17 cellular contexts compared by ENCODE assay signal in the genomic region with DNA sequence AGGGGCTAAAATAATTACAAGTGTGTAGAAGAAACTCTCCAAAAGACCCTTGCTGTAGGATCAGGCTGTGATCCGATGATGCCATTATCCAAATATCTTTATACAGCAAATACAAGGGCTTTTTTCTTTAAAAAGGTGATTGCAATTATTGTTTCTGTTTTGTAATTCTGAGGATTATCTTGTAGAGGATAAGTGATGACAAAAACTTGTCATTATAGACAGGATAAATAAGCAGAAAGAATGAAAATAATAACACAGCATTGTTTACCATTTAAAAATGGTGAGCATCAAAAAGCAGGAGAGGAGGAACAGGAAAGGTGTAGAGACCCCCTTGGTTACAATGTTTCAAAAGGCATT. TPM values are rescaled to one million over a fixed set of nuclear protein-coding genes. Genes with fewer than 3 reads are reported as not detected.
A peak's percentile ranks its signal among the peaks of the same experiment; 100 is the strongest.
DNase-seq lines count a peak whose midpoint lies in the region; ATAC-seq, FAIRE-seq and TF ChIP-seq lines count a peak whose summit lies in the region.
"Had no signal": no experiment of that assay in that cellular context is flagged by ENCODE, and none has a peak within 500 bp of the region (broad histone marks: within the 10 kb centered on the region; RNA-seq: fewer than 3 reads in every experiment).

No MANE protein-coding gene starts in this region.

- TF ChIP-seq CTCF in A549 (IDR thresholded peaks at IDR 0.05) (no peak), GM23338 (conservative IDR thresholded peaks at IDR 0.05; ENCODE audit: low read depth in 2 of 2) (no peak), K562 (IDR thresholded peaks at IDR 0.05 in 2 of 3, conservative IDR thresholded peaks at IDR 0.05 in 1 of 3; ENCODE audit: insufficient read depth in 2 of 3, low read depth in 1 of 3, low read length in 3 of 3) (no peak)

- H3K4me1 Mint-ChIP-seq in GM23338, result peaks cover 41% of the 10 kb centered on the region
- H3K4me1 Mint-ChIP-seq: B cell had no signal

- no TSS peak for BruUV-seq in K562 (replicated peaks; lab: Mats Ljungman, UMichigan)

- no peak for TF ChIP-seq RAD21 in A549 (conservative IDR thresholded peaks at IDR 0.05 in 1 of 2, IDR thresholded peaks at IDR 0.05 in 1 of 2)
- TF ChIP-seq RAD21 in K562 (CRISPR knock-in tag; conservative IDR thresholded peaks at IDR 0.05 in 1 of 2, IDR thresholded peaks at IDR 0.05 in 1 of 2), result no peak

- DNase-seq in A549 (ENCODE audit: low read depth in 1 of 2, low spot score in 1 of 2) (no peak), GM23338 (ENCODE audit: low spot score) (no peak), K562 (ENCODE audit: extremely low read depth in 1 of 4, low spot score in 3 of 4) (no peak), T-helper 1 cell (no peak), kidney glomerular epithelial cell (lab: John Stamatoyannopoulos, UW) (no peak)
- no peak for DNase-seq in stimulated activated naive CD4-positive, alpha-beta T cell (lab: John Stamatoyannopoulos, UW)
- DNase-seq: CD4-positive, CD25-positive, alpha-beta regulatory T cell; CD8-positive, alpha-beta T cell; DMS153; DND-41; HCEC 1CT had no signal

- CTCF ChIA-PET in A549 (lab: Yijun Ruan, JAX), result interaction anchor here (0.5 to 7.4 kb wide), 5 partner anchors 9 to 655 kb away, joined by 3 to 52 read pairs (median 3); no protein-coding TSS in a partner anchor
- CTCF ChIA-PET in K562 (lab: Yijun Ruan, JAX; ENCODE audit: low intra/inter-chr PET ratio), result no interaction called here

- H4K20me1 ChIP-seq in GM23338 (replicated peaks; ENCODE audit: insufficient read depth), result no peaks in the 10 kb centered on the region
- H4K20me1 ChIP-seq in K562 (replicated peaks; ENCODE audit: control insufficient read depth, insufficient read depth, low read length), result no peaks in the 10 kb centered on the region
- H4K20me1 ChIP-seq: BLaER1 had no signal

- no peaks in the 10 kb centered on the region; the same call in 1 of the 2 replicates for H3F3A ChIP-seq in GM23338 (replicated peaks; ENCODE audit: low read depth)

- H3K9ac ChIP-seq in K562 (ENCODE audit: insufficient read depth in 1 of 2, low read depth in 2 of 2, low read length in 2 of 2), result no peak overlapping the region
- H3K9ac ChIP-seq: BLaER1 had no signal

- H3K79me2 ChIP-seq in GM23338 (replicated peaks; ENCODE audit: insufficient read depth), result no peaks in the 10 kb centered on the region
- no peaks in the 10 kb centered on the region for H3K79me2 ChIP-seq in K562 (ENCODE audit: control insufficient read depth, insufficient read depth, low read length)

- H3K9me1 ChIP-seq in K562 (ENCODE audit: control insufficient read depth, insufficient read depth, low read length), result no peaks in the 10 kb centered on the region

- H3K9me3 Mint-ChIP-seq in GM23338, result no peaks in the 10 kb centered on the region
- H3K9me3 Mint-ChIP-seq: CD4-positive, CD25-positive, alpha-beta regulatory T cell; CD8-positive, alpha-beta T cell had no signal

- H3K4me3 ChIP-seq in A549 (no peak overlapping the region), GM23338 (no peak overlapping the region), K562 (no peak overlapping the region)
- H3K4me3 ChIP-seq: BLaER1 had no signal

- no peak overlapping the region for H3K4me2 ChIP-seq in A549
- peak overlapping the region; percentile 28; the same call in 1 of the 2 replicates for H3K4me2 ChIP-seq in GM23338
- H3K4me2 ChIP-seq in K562 (ENCODE audit: insufficient read depth, low read length), result no peak overlapping the region
- H3K4me2 ChIP-seq: BLaER1 had no signal

- H3K27ac ChIP-seq in A549, result no peak overlapping the region
- H3K27ac ChIP-seq in GM23338 (ENCODE audit: low read depth), result no peak overlapping the region
- H3K27ac ChIP-seq in K562 (ENCODE audit: extremely low read depth, low read depth, low read length), result no peak overlapping the region
- H3K27ac ChIP-seq: BLaER1, C4-2B had no signal

- H3K27me3 Mint-ChIP-seq in GM23338 (ENCODE audit: insufficient read depth, low read depth, poor library complexity), result peaks cover 11% of the 10 kb centered on the region
- H3K27me3 Mint-ChIP-seq: B cell; CD4-positive, CD25-positive, alpha-beta regulatory T cell had no signal

- WGBS in A549 (ENCODE audit: missing lambda C conversion rate), result 46% methylated on average over 1 of the region's 1 CpG
- WGBS in K562 (ENCODE audit: insufficient coverage, low coverage, missing lambda C conversion rate), result 5% methylated on average over 1 of the region's 1 CpG

- ATAC-seq in A549 (no peak), GM23338 (no peak), K562 (no peak)
- ATAC-seq: CD8-positive, alpha-beta T cell had no signal

- peak; percentile 46 for FAIRE-seq in A549 (lab: Jason Lieb, UNC)
- FAIRE-seq in K562 (lab: Jason Lieb, UNC), result no peak
- FAIRE-seq: GM12892, H1 had no signal

- TF ChIP-seq POLR2A in A549 (IDR thresholded peaks at IDR 0.05; ENCODE audit: low read length), result no peak
- no peak for TF ChIP-seq POLR2A in K562 (conservative IDR thresholded peaks at IDR 0.05)

- no peak for TF ChIP-seq EP300 in A549 (IDR thresholded peaks at IDR 0.05)
- no peak for TF ChIP-seq EP300 in K562 (IDR thresholded peaks at IDR 0.05; ENCODE audit: low read length)

- intact Hi-C loops in K562 (cut with micrococcal nuclease), result loop anchor here (5.0 kb wide), 3 partner anchors 67 to 187 kb away; no protein-coding TSS in a partner anchor

- in situ Hi-C loops in K562 (cut with MboI), result no loop called here

- H3K9me2 ChIP-seq in GM23338 (ENCODE audit: insufficient read depth), result no peaks in the 10 kb centered on the region

- POLR2A ChIA-PET in A549 (lab: Yijun Ruan, JAX) (no interaction called here), K562 (lab: Yijun Ruan, JAX) (interaction anchor here (1.2 to 1.3 kb wide), 2 partner anchors 15 to 42 kb away, joined by 3 to 5 read pairs; a partner anchor contains a TSS)

- H3K36me3 Mint-ChIP-seq in GM23338 (ENCODE audit: low read depth), result no peaks in the 10 kb centered on the region

- peaks cover 5% of the 10 kb centered on the region for H3K4me1 ChIP-seq in A549
- H3K4me1 ChIP-seq in GM23338 (ENCODE audit: insufficient read depth), result peaks cover 24% of the 10 kb centered on the region
- H3K4me1 ChIP-seq in K562 (replicated peaks in 1 of 2; ENCODE audit: control insufficient read depth in 2 of 2, insufficient read depth in 2 of 2, low read length in 2 of 2), result peaks cover 7 to 20% of the 10 kb centered on the region in 2 experiments; a peak in 4 of 5 replicates
- H3K4me1 ChIP-seq: BLaER1 had no signal

- no peaks in the 10 kb centered on the region for H3K27me3 ChIP-seq in GM23338 (ENCODE audit: insufficient read depth)
- H3K27me3 ChIP-seq in K562 (ENCODE audit: control insufficient read depth in 2 of 2, insufficient read depth in 2 of 2, low read length in 2 of 2), result peaks cover 8 to 27% of the 10 kb centered on the region in 2 experiments; a peak in 3 of 5 replicates

- no peak overlapping the region for H2AFZ ChIP-seq in GM23338
- H2AFZ ChIP-seq in K562 (ENCODE audit: low read depth, low read length), result no peak overlapping the region

- no peaks in the 10 kb centered on the region for H3K9me3 ChIP-seq in A549
- H3K9me3 ChIP-seq in K562 (replicated peaks; ENCODE audit: control insufficient read depth, insufficient read depth, low read depth, low read length), result no peaks in the 10 kb centered on the region
- H3K9me3 ChIP-seq: BLaER1, Caco-2 had no signal

- H3K27ac Mint-ChIP-seq in GM23338, result no peak overlapping the region
- H3K27ac Mint-ChIP-seq: B cell; CD4-positive, CD25-positive, alpha-beta regulatory T cell; CD8-positive, alpha-beta T cell had no signal

- H3K36me3 ChIP-seq in GM23338 (ENCODE audit: insufficient read depth) (no peaks in the 10 kb centered on the region), K562 (ENCODE audit: control insufficient read depth, insufficient read depth, low read length) (no peaks in the 10 kb centered on the region)
- H3K36me3 ChIP-seq: BLaER1 had no signal

- no peak overlapping the region for H3K4me3 Mint-ChIP-seq in GM23338
- H3K4me3 Mint-ChIP-seq: B cell; CD4-positive, CD25-positive, alpha-beta regulatory T cell; CD8-positive, alpha-beta T cell had no signal

RNA-seq across cellular contexts. Expression of a gene that starts 42.5 kb away (rescaled TPM):
- 28.4 and 30.9 TPM in 2 replicates for polyA plus RNA-seq in A549 (2011; rRNA removed)
- 13.8 and 17.9 TPM in 2 replicates for polyA plus RNA-seq in A549 (2012; cell fraction: cytosol; rRNA removed)
- polyA plus RNA-seq in A549 (2012; cell fraction: nucleus; rRNA removed), result 9.8 and 18.7 TPM in 2 replicates
- 22.2 to 23.5 TPM (median 22.3 TPM) in 3 replicates for polyA plus RNA-seq in A549 (2017; fragmentation: RNase III; extraction: RNeasy Plus Mini Kit Qiagen cat#74134 plus additional on column Dnase treatment)
- 22.6 and 29.9 TPM in 2 replicates for polyA minus RNA-seq in A549 (2011; rRNA and poly(A)+ RNA removed)
- total RNA-seq in GM23338 (2014; rRNA removed; shearing (Covaris generic)), result 13.7 and 16.3 TPM in 2 replicates
- 7.9 and 8.0 TPM in 2 replicates for polyA plus RNA-seq in GM23338 (2016; fragmentation: Nextera tagmentation; extraction: Ambion mirVana)
- 48.4 and 61.2 TPM in 2 replicates for total RNA-seq in K562 (2011; cell fraction: chromatin; rRNA removed; ENCODE audit: low replicate concordance)
- 27.6 and 39.2 TPM in 2 replicates for total RNA-seq in K562 (2011; cell fraction: nucleolus; rRNA removed)
- total RNA-seq in K562 (2011; cell fraction: nucleoplasm; rRNA removed), result 37.8 and 55.3 TPM in 2 replicates
- total RNA-seq in K562 (2014; rRNA removed), result 13.1 and 15.8 TPM in 2 replicates
- 16.6 and 16.8 TPM in 2 replicates for total RNA-seq in K562 (2014; rRNA removed; fragmentation: Illumina TruSeq; extraction: Trizol)
- 12.3 and 12.4 TPM in 2 replicates for total RNA-seq in K562 (2015; rRNA removed; fragmentation: Illumina TruSeq; extraction: Trizol)
- total RNA-seq in K562 (2021), result 18.0 and 18.4 TPM in 2 replicates
- 22.1 and 23.3 TPM in 2 replicates for polyA plus RNA-seq in K562 (2011; rRNA removed)
- 16.6 and 20.8 TPM in 2 replicates for polyA plus RNA-seq in K562 (2011; cell fraction: cytosol; rRNA removed)
- polyA plus RNA-seq in K562 (2011; cell fraction: nucleus; rRNA removed), result 24.5 and 25.0 TPM in 2 replicates
- 15.0 and 16.6 TPM in 2 replicates for polyA plus RNA-seq in K562 (2012)
- 14.9 and 16.5 TPM in 2 replicates for polyA plus RNA-seq in K562 (2014; fragmentation: Illumina TruSeq; extraction: Trizol)
- 10 to 100 TPM; 20.8 to 24.0 TPM for polyA plus RNA-seq in K562 (2014; fragmentation: Nextera tagmentation; extraction: Ambion mirVana)
- polyA plus RNA-seq in K562 (2014; rRNA removed), result 15.4 and 19.2 TPM in 2 replicates
- 16.3 and 19.5 TPM in 2 replicates for polyA minus RNA-seq in K562 (2011; rRNA and poly(A)+ RNA removed)
- 8.2 and 9.5 TPM in 2 replicates for polyA minus RNA-seq in K562 (2011; cell fraction: cytosol; rRNA and poly(A)+ RNA removed)
- polyA minus RNA-seq in K562 (2011; cell fraction: nucleus; rRNA and poly(A)+ RNA removed), result 6.7 and 8.6 TPM in 2 replicates

RNA-seq across cellular contexts. Expression of a gene that starts 48.8 kb away (rescaled TPM):
- 69.6 and 84.4 TPM in 2 replicates for polyA plus RNA-seq in A549 (2011; rRNA removed)
- 44.2 and 49.1 TPM in 2 replicates for polyA plus RNA-seq in A549 (2012; cell fraction: cytosol; rRNA removed)
- polyA plus RNA-seq in A549 (2012; cell fraction: nucleus; rRNA removed), result 9.9 and 14.7 TPM in 2 replicates
- polyA plus RNA-seq in A549 (2017; fragmentation: RNase III; extraction: RNeasy Plus Mini Kit Qiagen cat#74134 plus additional on column Dnase treatment), result 155 to 173 TPM (median 170 TPM) in 3 replicates
- polyA minus RNA-seq in A549 (2011; rRNA and poly(A)+ RNA removed), result 12.4 and 12.7 TPM in 2 replicates
- 113 and 127 TPM in 2 replicates for total RNA-seq in GM23338 (2014; rRNA removed; shearing (Covaris generic))
- polyA plus RNA-seq in GM23338 (2016; fragmentation: Nextera tagmentation; extraction: Ambion mirVana), result 223 and 243 TPM in 2 replicates
- total RNA-seq in K562 (2011; cell fraction: chromatin; rRNA removed; ENCODE audit: low replicate concordance), result 5.2 and 13.9 TPM in 2 replicates
- total RNA-seq in K562 (2011; cell fraction: nucleolus; rRNA removed), result 3.7 and 5.7 TPM in 2 replicates
- total RNA-seq in K562 (2011; cell fraction: nucleoplasm; rRNA removed), result 11.4 and 14.1 TPM in 2 replicates
- 44.0 and 48.2 TPM in 2 replicates for total RNA-seq in K562 (2014; rRNA removed)
- total RNA-seq in K562 (2014; rRNA removed; fragmentation: Illumina TruSeq; extraction: Trizol), result 64.4 and 75.3 TPM in 2 replicates
- total RNA-seq in K562 (2015; rRNA removed; fragmentation: Illumina TruSeq; extraction: Trizol), result 70.4 and 76.2 TPM in 2 replicates
- 44.6 and 52.7 TPM in 2 replicates for total RNA-seq in K562 (2021)
- polyA plus RNA-seq in K562 (2011; rRNA removed), result 31.9 and 45.0 TPM in 2 replicates
- 10.1 and 18.3 TPM in 2 replicates for polyA plus RNA-seq in K562 (2011; cell fraction: cytosol; rRNA removed)
- 7.4 and 12.0 TPM in 2 replicates for polyA plus RNA-seq in K562 (2011; cell fraction: nucleus; rRNA removed)
- 50.1 and 87.7 TPM in 2 replicates for polyA plus RNA-seq in K562 (2012)
- polyA plus RNA-seq in K562 (2014; fragmentation: Illumina TruSeq; extraction: Trizol), result 73.0 and 95.7 TPM in 2 replicates
- polyA plus RNA-seq in K562 (2014; fragmentation: Nextera tagmentation; extraction: Ambion mirVana), result 10 to 100 TPM; 10.6 to 13.5 TPM
- 48.7 and 53.3 TPM in 2 replicates for polyA plus RNA-seq in K562 (2014; rRNA removed)
- polyA minus RNA-seq in K562 (2011; rRNA and poly(A)+ RNA removed), result 27.9 and 31.5 TPM in 2 replicates
- 15.0 and 16.3 TPM in 2 replicates for polyA minus RNA-seq in K562 (2011; cell fraction: cytosol; rRNA and poly(A)+ RNA removed)
- 2.3 and 7.2 TPM in 2 replicates for polyA minus RNA-seq in K562 (2011; cell fraction: nucleus; rRNA and poly(A)+ RNA removed)
